Comparison of ENCODE assay signal across 1 cellular context in the genomic region with DNA sequence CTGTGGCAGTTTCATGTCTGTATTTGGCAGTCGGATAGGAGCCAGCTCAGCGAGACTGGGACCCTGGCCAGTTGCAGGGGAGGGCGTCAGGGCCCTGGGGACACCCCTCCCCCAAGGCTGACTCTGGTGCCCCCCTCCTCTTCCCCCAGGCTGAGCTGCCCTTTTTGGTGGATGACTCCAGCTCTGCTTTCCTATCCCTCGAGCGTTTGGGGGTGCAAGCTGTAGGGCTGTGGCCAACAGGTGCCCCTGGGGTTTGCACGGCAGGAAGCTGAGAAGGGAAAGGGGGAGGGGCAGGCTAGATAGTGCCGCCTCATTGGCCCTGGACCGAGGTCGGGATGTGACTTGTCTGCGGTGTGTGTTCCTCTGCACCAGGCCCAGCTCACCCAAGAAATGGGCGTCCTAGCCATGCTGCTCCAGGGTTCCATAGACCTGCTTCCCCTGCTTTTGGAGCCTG.
TF ChIP-seq lines count a peak whose summit lies in the region.

No MANE protein-coding gene starts in this region.

TF ChIP-seq in GM23338, 12 proteins besides CTCF, POLR2A, EP300 and RAD21:
- TF ChIP-seq, protein P1, sequence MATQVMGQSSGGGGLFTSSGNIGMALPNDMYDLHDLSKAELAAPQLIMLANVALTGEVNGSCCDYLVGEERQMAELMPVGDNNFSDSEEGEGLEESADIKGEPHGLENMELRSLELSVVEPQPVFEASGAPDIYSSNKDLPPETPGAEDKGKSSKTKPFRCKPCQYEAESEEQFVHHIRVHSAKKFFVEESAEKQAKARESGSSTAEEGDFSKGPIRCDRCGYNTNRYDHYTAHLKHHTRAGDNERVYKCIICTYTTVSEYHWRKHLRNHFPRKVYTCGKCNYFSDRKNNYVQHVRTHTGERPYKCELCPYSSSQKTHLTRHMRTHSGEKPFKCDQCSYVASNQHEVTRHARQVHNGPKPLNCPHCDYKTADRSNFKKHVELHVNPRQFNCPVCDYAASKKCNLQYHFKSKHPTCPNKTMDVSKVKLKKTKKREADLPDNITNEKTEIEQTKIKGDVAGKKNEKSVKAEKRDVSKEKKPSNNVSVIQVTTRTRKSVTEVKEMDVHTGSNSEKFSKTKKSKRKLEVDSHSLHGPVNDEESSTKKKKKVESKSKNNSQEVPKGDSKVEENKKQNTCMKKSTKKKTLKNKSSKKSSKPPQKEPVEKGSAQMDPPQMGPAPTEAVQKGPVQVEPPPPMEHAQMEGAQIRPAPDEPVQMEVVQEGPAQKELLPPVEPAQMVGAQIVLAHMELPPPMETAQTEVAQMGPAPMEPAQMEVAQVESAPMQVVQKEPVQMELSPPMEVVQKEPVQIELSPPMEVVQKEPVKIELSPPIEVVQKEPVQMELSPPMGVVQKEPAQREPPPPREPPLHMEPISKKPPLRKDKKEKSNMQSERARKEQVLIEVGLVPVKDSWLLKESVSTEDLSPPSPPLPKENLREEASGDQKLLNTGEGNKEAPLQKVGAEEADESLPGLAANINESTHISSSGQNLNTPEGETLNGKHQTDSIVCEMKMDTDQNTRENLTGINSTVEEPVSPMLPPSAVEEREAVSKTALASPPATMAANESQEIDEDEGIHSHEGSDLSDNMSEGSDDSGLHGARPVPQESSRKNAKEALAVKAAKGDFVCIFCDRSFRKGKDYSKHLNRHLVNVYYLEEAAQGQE (IDR thresholded peaks at IDR 0.05; ENCODE audit: unreplicated experiment): no peak
- no peak for TF ChIP-seq ZNF331 (CRISPR knock-in tag; IDR thresholded peaks at IDR 0.05; ENCODE audit: low read depth)
- no peak for TF ChIP-seq EZH2 (IDR thresholded peaks at IDR 0.05; ENCODE audit: low read depth, unreplicated experiment)
- TF ChIP-seq CREB1 (CRISPR knock-in tag; IDR thresholded peaks at IDR 0.05; ENCODE audit: low read depth): no peak
- TF ChIP-seq ZNF114 (CRISPR knock-in tag; IDR thresholded peaks at IDR 0.05): no peak
- TF ChIP-seq, protein P2, sequence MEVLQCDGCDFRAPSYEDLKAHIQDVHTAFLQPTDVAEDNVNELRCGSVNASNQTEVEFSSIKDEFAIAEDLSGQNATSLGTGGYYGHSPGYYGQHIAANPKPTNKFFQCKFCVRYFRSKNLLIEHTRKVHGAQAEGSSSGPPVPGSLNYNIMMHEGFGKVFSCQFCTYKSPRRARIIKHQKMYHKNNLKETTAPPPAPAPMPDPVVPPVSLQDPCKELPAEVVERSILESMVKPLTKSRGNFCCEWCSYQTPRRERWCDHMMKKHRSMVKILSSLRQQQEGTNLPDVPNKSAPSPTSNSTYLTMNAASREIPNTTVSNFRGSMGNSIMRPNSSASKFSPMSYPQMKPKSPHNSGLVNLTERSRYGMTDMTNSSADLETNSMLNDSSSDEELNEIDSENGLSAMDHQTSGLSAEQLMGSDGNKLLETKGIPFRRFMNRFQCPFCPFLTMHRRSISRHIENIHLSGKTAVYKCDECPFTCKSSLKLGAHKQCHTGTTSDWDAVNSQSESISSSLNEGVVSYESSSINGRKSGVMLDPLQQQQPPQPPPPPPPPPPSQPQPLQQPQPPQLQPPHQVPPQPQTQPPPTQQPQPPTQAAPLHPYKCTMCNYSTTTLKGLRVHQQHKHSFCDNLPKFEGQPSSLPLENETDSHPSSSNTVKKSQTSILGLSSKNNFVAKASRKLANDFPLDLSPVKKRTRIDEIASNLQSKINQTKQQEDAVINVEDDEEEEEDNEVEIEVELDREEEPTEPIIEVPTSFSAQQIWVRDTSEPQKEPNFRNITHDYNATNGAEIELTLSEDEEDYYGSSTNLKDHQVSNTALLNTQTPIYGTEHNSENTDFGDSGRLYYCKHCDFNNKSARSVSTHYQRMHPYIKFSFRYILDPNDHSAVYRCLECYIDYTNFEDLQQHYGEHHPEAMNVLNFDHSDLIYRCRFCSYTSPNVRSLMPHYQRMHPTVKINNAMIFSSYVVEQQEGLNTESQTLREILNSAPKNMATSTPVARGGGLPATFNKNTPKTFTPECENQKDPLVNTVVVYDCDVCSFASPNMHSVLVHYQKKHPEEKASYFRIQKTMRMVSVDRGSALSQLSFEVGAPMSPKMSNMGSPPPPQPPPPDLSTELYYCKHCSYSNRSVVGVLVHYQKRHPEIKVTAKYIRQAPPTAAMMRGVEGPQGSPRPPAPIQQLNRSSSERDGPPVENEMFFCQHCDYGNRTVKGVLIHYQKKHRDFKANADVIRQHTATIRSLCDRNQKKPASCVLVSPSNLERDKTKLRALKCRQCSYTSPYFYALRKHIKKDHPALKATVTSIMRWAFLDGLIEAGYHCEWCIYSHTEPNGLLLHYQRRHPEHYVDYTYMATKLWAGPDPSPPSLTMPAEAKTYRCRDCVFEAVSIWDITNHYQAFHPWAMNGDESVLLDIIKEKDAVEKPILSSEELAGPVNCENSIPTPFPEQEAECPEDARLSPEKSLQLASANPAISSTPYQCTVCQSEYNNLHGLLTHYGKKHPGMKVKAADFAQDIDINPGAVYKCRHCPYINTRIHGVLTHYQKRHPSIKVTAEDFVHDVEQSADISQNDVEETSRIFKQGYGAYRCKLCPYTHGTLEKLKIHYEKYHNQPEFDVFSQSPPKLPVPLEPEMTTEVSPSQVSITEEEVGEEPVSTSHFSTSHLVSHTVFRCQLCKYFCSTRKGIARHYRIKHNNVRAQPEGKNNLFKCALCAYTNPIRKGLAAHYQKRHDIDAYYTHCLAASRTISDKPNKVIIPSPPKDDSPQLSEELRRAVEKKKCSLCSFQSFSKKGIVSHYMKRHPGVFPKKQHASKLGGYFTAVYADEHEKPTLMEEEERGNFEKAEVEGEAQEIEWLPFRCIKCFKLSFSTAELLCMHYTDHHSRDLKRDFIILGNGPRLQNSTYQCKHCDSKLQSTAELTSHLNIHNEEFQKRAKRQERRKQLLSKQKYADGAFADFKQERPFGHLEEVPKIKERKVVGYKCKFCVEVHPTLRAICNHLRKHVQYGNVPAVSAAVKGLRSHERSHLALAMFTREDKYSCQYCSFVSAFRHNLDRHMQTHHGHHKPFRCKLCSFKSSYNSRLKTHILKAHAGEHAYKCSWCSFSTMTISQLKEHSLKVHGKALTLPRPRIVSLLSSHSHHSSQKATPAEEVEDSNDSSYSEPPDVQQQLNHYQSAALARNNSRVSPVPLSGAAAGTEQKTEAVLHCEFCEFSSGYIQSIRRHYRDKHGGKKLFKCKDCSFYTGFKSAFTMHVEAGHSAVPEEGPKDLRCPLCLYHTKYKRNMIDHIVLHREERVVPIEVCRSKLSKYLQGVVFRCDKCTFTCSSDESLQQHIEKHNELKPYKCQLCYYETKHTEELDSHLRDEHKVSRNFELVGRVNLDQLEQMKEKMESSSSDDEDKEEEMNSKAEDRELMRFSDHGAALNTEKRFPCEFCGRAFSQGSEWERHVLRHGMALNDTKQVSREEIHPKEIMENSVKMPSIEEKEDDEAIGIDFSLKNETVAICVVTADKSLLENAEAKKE (CRISPR knock-in tag; IDR thresholded peaks at IDR 0.05): no peak
- TF ChIP-seq EZH2phosphoT487 (IDR thresholded peaks at IDR 0.05; ENCODE audit: unreplicated experiment): no peak
- TF ChIP-seq JUNB (IDR thresholded peaks at IDR 0.05; ENCODE audit: unreplicated experiment): no peak
- TF ChIP-seq, protein P3, sequence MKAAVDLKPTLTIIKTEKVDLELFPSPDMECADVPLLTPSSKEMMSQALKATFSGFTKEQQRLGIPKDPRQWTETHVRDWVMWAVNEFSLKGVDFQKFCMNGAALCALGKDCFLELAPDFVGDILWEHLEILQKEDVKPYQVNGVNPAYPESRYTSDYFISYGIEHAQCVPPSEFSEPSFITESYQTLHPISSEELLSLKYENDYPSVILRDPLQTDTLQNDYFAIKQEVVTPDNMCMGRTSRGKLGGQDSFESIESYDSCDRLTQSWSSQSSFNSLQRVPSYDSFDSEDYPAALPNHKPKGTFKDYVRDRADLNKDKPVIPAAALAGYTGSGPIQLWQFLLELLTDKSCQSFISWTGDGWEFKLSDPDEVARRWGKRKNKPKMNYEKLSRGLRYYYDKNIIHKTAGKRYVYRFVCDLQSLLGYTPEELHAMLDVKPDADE (IDR thresholded peaks at IDR 0.05): no peak
- TF ChIP-seq NANOG (IDR thresholded peaks at IDR 0.05; ENCODE audit: borderline replicate concordance): no peak
- TF ChIP-seq POLR2AphosphoS5 (IDR thresholded peaks at IDR 0.05; ENCODE audit: low read depth): no peak
- TF ChIP-seq STAT1 (IDR thresholded peaks at IDR 0.05; ENCODE audit: unreplicated experiment): no peak
